Comparison of ENCODE assay signal across 2 cellular contexts in the genomic region with DNA sequence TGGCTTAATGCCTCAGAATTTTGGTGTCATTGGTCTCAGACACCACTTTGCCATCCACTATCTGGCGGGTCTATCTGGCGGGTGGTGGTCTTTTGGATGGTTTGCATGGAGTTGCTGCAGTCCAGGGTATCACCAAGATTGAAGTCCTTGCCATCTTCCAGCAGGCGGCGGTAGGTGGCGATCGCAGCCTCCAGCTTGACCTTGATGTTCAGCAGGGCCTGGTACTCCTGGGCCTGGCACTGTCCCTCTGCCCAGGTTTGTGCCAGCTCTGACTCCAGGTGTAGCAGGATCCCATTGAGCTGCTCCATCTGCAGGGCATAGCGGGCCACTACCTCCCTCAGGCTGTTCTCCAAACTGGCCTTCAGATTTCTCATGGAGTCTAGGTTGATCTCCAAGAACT.
TF ChIP-seq lines count a peak whose summit lies in the region.

No MANE protein-coding gene starts in this region.

TF ChIP-seq in HepG2, 621 proteins besides CTCF, POLR2A, EP300 and RAD21:
- TF ChIP-seq STAG1 (CRISPR knock-in tag; IDR thresholded peaks at IDR 0.05) (peak; percentile 30; the same call in 1 of the 2 replicates), ONECUT2 (CRISPR knock-in tag; IDR thresholded peaks at IDR 0.05) (no peak), HDAC6 (IDR thresholded peaks at IDR 0.05; ENCODE audit: low read depth, low read length) (no peak)

TF ChIP-seq in H1, 55 proteins besides CTCF, POLR2A, EP300 and RAD21:
- TF ChIP-seq TCF12 (IDR thresholded peaks at IDR 0.05; ENCODE audit: low read depth, low read length) (no peak), CHD1 (IDR thresholded peaks at IDR 0.05; ENCODE audit: low read depth, low read length) (no peak), ATF2 (IDR thresholded peaks at IDR 0.05; ENCODE audit: low read length) (no peak)
- TF ChIP-seq, protein P1, sequence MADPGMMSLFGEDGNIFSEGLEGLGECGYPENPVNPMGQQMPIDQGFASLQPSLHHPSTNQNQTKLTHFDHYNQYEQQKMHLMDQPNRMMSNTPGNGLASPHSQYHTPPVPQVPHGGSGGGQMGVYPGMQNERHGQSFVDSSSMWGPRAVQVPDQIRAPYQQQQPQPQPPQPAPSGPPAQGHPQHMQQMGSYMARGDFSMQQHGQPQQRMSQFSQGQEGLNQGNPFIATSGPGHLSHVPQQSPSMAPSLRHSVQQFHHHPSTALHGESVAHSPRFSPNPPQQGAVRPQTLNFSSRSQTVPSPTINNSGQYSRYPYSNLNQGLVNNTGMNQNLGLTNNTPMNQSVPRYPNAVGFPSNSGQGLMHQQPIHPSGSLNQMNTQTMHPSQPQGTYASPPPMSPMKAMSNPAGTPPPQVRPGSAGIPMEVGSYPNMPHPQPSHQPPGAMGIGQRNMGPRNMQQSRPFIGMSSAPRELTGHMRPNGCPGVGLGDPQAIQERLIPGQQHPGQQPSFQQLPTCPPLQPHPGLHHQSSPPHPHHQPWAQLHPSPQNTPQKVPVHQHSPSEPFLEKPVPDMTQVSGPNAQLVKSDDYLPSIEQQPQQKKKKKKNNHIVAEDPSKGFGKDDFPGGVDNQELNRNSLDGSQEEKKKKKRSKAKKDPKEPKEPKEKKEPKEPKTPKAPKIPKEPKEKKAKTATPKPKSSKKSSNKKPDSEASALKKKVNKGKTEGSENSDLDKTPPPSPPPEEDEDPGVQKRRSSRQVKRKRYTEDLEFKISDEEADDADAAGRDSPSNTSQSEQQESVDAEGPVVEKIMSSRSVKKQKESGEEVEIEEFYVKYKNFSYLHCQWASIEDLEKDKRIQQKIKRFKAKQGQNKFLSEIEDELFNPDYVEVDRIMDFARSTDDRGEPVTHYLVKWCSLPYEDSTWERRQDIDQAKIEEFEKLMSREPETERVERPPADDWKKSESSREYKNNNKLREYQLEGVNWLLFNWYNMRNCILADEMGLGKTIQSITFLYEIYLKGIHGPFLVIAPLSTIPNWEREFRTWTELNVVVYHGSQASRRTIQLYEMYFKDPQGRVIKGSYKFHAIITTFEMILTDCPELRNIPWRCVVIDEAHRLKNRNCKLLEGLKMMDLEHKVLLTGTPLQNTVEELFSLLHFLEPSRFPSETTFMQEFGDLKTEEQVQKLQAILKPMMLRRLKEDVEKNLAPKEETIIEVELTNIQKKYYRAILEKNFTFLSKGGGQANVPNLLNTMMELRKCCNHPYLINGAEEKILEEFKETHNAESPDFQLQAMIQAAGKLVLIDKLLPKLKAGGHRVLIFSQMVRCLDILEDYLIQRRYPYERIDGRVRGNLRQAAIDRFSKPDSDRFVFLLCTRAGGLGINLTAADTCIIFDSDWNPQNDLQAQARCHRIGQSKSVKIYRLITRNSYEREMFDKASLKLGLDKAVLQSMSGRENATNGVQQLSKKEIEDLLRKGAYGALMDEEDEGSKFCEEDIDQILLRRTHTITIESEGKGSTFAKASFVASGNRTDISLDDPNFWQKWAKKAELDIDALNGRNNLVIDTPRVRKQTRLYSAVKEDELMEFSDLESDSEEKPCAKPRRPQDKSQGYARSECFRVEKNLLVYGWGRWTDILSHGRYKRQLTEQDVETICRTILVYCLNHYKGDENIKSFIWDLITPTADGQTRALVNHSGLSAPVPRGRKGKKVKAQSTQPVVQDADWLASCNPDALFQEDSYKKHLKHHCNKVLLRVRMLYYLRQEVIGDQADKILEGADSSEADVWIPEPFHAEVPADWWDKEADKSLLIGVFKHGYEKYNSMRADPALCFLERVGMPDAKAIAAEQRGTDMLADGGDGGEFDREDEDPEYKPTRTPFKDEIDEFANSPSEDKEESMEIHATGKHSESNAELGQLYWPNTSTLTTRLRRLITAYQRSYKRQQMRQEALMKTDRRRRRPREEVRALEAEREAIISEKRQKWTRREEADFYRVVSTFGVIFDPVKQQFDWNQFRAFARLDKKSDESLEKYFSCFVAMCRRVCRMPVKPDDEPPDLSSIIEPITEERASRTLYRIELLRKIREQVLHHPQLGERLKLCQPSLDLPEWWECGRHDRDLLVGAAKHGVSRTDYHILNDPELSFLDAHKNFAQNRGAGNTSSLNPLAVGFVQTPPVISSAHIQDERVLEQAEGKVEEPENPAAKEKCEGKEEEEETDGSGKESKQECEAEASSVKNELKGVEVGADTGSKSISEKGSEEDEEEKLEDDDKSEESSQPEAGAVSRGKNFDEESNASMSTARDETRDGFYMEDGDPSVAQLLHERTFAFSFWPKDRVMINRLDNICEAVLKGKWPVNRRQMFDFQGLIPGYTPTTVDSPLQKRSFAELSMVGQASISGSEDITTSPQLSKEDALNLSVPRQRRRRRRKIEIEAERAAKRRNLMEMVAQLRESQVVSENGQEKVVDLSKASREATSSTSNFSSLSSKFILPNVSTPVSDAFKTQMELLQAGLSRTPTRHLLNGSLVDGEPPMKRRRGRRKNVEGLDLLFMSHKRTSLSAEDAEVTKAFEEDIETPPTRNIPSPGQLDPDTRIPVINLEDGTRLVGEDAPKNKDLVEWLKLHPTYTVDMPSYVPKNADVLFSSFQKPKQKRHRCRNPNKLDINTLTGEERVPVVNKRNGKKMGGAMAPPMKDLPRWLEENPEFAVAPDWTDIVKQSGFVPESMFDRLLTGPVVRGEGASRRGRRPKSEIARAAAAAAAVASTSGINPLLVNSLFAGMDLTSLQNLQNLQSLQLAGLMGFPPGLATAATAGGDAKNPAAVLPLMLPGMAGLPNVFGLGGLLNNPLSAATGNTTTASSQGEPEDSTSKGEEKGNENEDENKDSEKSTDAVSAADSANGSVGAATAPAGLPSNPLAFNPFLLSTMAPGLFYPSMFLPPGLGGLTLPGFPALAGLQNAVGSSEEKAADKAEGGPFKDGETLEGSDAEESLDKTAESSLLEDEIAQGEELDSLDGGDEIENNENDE (IDR thresholded peaks at IDR 0.05; ENCODE audit: insufficient replicate concordance, low read length) = no peak
